1 cellular context compared by ENCODE assay signal in genomic region chr12:77816196-77816595, GRCh38.
TF ChIP-seq lines count a peak whose summit lies in the region.

No MANE protein-coding gene starts in this region.

TF ChIP-seq in GM12878, 131 proteins besides CTCF, POLR2A, EP300 and RAD21 (continued from another document):
- TF ChIP-seq, protein P1, sequence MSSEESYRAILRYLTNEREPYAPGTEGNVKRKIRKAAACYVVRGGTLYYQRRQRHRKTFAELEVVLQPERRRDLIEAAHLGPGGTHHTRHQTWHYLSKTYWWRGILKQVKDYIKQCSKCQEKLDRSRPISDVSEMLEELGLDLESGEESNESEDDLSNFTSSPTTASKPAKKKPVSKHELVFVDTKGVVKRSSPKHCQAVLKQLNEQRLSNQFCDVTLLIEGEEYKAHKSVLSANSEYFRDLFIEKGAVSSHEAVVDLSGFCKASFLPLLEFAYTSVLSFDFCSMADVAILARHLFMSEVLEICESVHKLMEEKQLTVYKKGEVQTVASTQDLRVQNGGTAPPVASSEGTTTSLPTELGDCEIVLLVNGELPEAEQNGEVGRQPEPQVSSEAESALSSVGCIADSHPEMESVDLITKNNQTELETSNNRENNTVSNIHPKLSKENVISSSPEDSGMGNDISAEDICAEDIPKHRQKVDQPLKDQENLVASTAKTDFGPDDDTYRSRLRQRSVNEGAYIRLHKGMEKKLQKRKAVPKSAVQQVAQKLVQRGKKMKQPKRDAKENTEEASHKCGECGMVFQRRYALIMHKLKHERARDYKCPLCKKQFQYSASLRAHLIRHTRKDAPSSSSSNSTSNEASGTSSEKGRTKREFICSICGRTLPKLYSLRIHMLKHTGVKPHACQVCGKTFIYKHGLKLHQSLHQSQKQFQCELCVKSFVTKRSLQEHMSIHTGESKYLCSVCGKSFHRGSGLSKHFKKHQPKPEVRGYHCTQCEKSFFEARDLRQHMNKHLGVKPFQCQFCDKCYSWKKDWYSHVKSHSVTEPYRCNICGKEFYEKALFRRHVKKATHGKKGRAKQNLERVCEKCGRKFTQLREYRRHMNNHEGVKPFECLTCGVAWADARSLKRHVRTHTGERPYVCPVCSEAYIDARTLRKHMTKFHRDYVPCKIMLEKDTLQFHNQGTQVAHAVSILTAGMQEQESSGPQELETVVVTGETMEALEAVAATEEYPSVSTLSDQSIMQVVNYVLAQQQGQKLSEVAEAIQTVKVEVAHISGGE (CRISPR knock-in tag; IDR thresholded peaks at IDR 0.05), result no peak
- TF ChIP-seq CBX3 (IDR thresholded peaks at IDR 0.05; ENCODE audit: borderline replicate concordance, low read depth), result no peak
- no peak for TF ChIP-seq TCF12 (IDR thresholded peaks at IDR 0.05; ENCODE audit: low read depth, low read length)
- TF ChIP-seq BMI1 (IDR thresholded peaks at IDR 0.05; ENCODE audit: borderline replicate concordance), result peak; percentile 58
- no peak for TF ChIP-seq YBX1 (IDR thresholded peaks at IDR 0.05)
- no peak for TF ChIP-seq HDGF (IDR thresholded peaks at IDR 0.05)
- TF ChIP-seq MXI1 (IDR thresholded peaks at IDR 0.05; ENCODE audit: low read depth, low read length), result no peak
- TF ChIP-seq, protein P2, sequence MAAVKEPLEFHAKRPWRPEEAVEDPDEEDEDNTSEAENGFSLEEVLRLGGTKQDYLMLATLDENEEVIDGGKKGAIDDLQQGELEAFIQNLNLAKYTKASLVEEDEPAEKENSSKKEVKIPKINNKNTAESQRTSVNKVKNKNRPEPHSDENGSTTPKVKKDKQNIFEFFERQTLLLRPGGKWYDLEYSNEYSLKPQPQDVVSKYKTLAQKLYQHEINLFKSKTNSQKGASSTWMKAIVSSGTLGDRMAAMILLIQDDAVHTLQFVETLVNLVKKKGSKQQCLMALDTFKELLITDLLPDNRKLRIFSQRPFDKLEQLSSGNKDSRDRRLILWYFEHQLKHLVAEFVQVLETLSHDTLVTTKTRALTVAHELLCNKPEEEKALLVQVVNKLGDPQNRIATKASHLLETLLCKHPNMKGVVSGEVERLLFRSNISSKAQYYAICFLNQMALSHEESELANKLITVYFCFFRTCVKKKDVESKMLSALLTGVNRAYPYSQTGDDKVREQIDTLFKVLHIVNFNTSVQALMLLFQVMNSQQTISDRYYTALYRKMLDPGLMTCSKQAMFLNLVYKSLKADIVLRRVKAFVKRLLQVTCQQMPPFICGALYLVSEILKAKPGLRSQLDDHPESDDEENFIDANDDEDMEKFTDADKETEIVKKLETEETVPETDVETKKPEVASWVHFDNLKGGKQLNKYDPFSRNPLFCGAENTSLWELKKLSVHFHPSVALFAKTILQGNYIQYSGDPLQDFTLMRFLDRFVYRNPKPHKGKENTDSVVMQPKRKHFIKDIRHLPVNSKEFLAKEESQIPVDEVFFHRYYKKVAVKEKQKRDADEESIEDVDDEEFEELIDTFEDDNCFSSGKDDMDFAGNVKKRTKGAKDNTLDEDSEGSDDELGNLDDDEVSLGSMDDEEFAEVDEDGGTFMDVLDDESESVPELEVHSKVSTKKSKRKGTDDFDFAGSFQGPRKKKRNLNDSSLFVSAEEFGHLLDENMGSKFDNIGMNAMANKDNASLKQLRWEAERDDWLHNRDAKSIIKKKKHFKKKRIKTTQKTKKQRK (IDR thresholded peaks at IDR 0.05; ENCODE audit: low read depth, low read length), result no peak
- TF ChIP-seq ZBTB40 (IDR thresholded peaks at IDR 0.05; ENCODE audit: borderline replicate concordance), result no peak
- TF ChIP-seq GATAD2B (conservative IDR thresholded peaks at IDR 0.05; ENCODE audit: low read depth), result peak; percentile 55; the same call in 1 of the 2 replicates
